8 cellular contexts compared by ENCODE assay signal in genomic region chr10:22321156-22321711, GRCh38. TPM values are rescaled to one million over a fixed set of nuclear protein-coding genes. Genes with fewer than 3 reads are reported as not detected.
DNase-seq lines count a peak whose midpoint lies in the region; ATAC-seq and TF ChIP-seq lines count a peak whose summit lies in the region.

No MANE protein-coding gene starts in this region.

- intact Hi-C loops in right lobe of liver (cut with DNase I) = no loop called here

- ATAC-seq in GM18502 (IDR thresholded peaks at IDR 0.05; ENCODE audit: poor library complexity, unreplicated experiment) (peak; percentile 22), right lobe of liver (peak; percentile 15 to 49 (median 42)), HG02938 (IDR thresholded peaks at IDR 0.05; ENCODE audit: unreplicated experiment) (no peak)

- no peaks in the 10 kb centered on the region for H3K27me3 ChIP-seq in right lobe of liver

- H3K4me1 ChIP-seq in right lobe of liver = peaks cover 0 to 45% (median 3%) of the 10 kb centered on the region in 4 donors

- peak; percentile 59 for TF ChIP-seq POLR2A in right lobe of liver (IDR thresholded peaks at IDR 0.05)

- H3K9me3 ChIP-seq in right lobe of liver = no peaks in the 10 kb centered on the region

- H3K27ac ChIP-seq in right lobe of liver = peak overlapping the region; percentile 89 to 91 (median 90)

- H3K36me3 ChIP-seq in right lobe of liver = no peaks in the 10 kb centered on the region

- 0% methylated on average over 32 of the region's 68 CpGs for WGBS in right lobe of liver (ENCODE audit: insufficient coverage, low coverage, low lambda C conversion rate, missing lambda C conversion rate)

- H3K4me3 ChIP-seq in right lobe of liver = peak overlapping the region; percentile 77 to 86 (median 80)

- TF ChIP-seq CTCF in right lobe of liver (IDR thresholded peaks at IDR 0.05) = no peak

- peak; percentile 80 for DNase-seq in AG08396 (ENCODE audit: low spot score)
- peak; percentile 13 for DNase-seq in NCI-H1048 (lab: John Stamatoyannopoulos, UW)
- DNase-seq in activated CD4-positive, alpha-beta T cell treated with anti-CD3 and anti-CD28 coated beads, Interleukin-2, amount 50 U/mL, for 24 hours (ENCODE audit: low read depth in 1 of 2, low spot score in 1 of 2) = peak; percentile 36 to 52
- DNase-seq in ecto neural progenitor cell (ENCODE audit: low spot score) = peak; percentile 86
- peak; percentile 65 to 82 (median 72) for DNase-seq in right lobe of liver
- DNase-seq in stimulated activated CD8-positive, alpha-beta memory T cell treated with anti-CD3 and anti-CD28 coated beads, Interleukin-4, amount 100 ng/mL, for 48 hours = peak; percentile 64

RNA-seq across cellular contexts. Expression of gene BMI1, which starts 0.3 kb away (rescaled TPM):
- total RNA-seq in right lobe of liver = 10 to 100 TPM; 23.7 to 36.6 (median 27.8) TPM

RNA-seq across cellular contexts. Expression of gene COMMD3, which starts 5.0 kb away (rescaled TPM):
- 10 to 100 TPM; 23.2 to 39.0 (median 32.0) TPM for total RNA-seq in right lobe of liver

RNA-seq across cellular contexts. Expression of gene SPAG6, which starts 24.1 kb away (rescaled TPM):
- total RNA-seq in right lobe of liver = not detected

Comparison
In these comparisons a context has a peak if more than half of its experiments do, and no peak if none do; other contexts are left out.
1. DNase-seq: peak in every context shown above with its lines; median percentile 86 in ecto neural progenitor cell; 80 in AG08396; 72 in right lobe of liver; 64 in stimulated activated CD8-positive, alpha-beta memory T cell treated with anti-CD3 and anti-CD28 coated beads, Interleukin-4, amount 100 ng/mL, for 48 hours; 44 in activated CD4-positive, alpha-beta T cell treated with anti-CD3 and anti-CD28 coated beads, Interleukin-2, amount 50 U/mL, for 24 hours; 13 in NCI-H1048.